3 cellular contexts compared by ENCODE assay signal in the genomic region with DNA sequence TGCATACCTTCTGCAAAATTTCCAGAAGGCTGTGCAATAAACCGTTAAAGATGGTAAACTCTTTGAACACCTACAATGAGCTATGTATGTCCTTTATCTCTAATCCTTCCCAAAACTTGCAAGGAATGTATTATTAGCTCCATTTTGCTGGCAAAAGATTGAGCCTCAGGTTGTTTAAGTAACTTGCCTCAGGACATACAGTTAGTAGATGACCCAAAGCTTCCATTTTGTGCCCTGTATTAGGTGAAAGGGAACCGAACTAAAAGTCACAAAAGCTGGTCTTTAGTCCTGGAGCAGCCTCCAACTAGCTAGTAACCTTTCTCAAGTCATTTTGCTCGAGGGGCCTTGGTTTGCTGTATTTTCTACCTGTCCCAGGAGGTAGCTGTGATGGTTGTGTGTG.
"Had no signal": no experiment of that assay in that cellular context is flagged by ENCODE, and none has a peak within 500 bp of the region (broad histone marks: within the 10 kb centered on the region; RNA-seq: fewer than 3 reads in every experiment).

No MANE protein-coding gene starts in this region.

- H3K4me3 ChIP-seq: GM12878 had no signal

- DNase-seq: GDM1, GF-D8 had no signal
